ENCODE assay signal across 18 cellular contexts in genomic region chr10:79097021-79097695, GRCh38. TPM values are rescaled to one million over a fixed set of nuclear protein-coding genes. Genes with fewer than 3 reads are reported as not detected.
DNase-seq lines count a peak whose midpoint lies in the region; ATAC-seq, FAIRE-seq and TF ChIP-seq lines count a peak whose summit lies in the region.
"Had no signal": no experiment of that assay in that cellular context is flagged by ENCODE, and none has a peak within 500 bp of the region (broad histone marks: within the 10 kb centered on the region; RNA-seq: fewer than 3 reads in every experiment).

No MANE protein-coding gene starts in this region.

- no peak for FAIRE-seq in small intestine (lab: Jason Lieb, UNC)
- FAIRE-seq: bronchial epithelial cell, RCC 7860 had no signal

- peaks cover 99% of the 10 kb centered on the region for H4K20me1 ChIP-seq in SK-N-SH (ENCODE audit: insufficient read depth)

- H3K4me2 ChIP-seq in SK-N-SH: no peak overlapping the region

- TF ChIP-seq RAD21 in SK-N-SH (IDR thresholded peaks at IDR 0.05; ENCODE audit: low read length) (no peak), liver (IDR thresholded peaks at IDR 0.05) (peak in 1 of 2 donors; percentile 45)

- H3F3A ChIP-seq in SK-N-SH (replicated peaks; ENCODE audit: insufficient read depth): no peaks in the 10 kb centered on the region

- CTCF ChIA-PET in SK-N-SH (lab: Yijun Ruan, JAX): interaction anchor here (1.2 to 1.5 kb wide), 3 partner anchors 22 to 98 kb away, joined by 3 to 11 read pairs (median 4); no protein-coding TSS in a partner anchor

- no peak overlapping the region for H3K9ac ChIP-seq in SK-N-SH
- no peak overlapping the region for H3K9ac ChIP-seq in liver (ENCODE audit: low read depth in 1 of 2, low read length in 2 of 2)
- H3K9ac ChIP-seq: parathyroid adenoma had no signal

- 78% methylated on average over 7 of the region's 10 CpGs for WGBS in SK-N-SH (ENCODE audit: low lambda C conversion rate)
- WGBS in liver: 55% methylated on average over 10 of the region's 10 CpGs
- 67% methylated on average over 9 of the region's 10 CpGs for WGBS in suprapubic skin
- 48 to 56% (median 55%) methylated on average over 10 of the region's 10 CpGs for WGBS in small intestine, 3 donors

- TF ChIP-seq CTCF in SK-N-SH (IDR thresholded peaks at IDR 0.05) (no peak), brain (conservative IDR thresholded peaks at IDR 0.05) (no peak), liver (IDR thresholded peaks at IDR 0.05; ENCODE audit: low read depth, low read length, missing input control) (no peak), suprapubic skin (IDR thresholded peaks at IDR 0.05) (no peak), tibial artery (IDR thresholded peaks at IDR 0.05) (no peak)

- H3K27me3 ChIP-seq in SK-N-SH (ENCODE audit: insufficient read depth) (no peaks in the 10 kb centered on the region), liver (ENCODE audit: control insufficient read depth in 4 of 4, insufficient read depth in 4 of 4, low read length in 3 of 4) (no peaks in the 10 kb centered on the region), suprapubic skin (no peaks in the 10 kb centered on the region), tibial artery (no peaks in the 10 kb centered on the region), small intestine (ENCODE audit: control insufficient read depth in 2 of 2, insufficient read depth in 2 of 2, low read length in 2 of 2) (no peaks in the 10 kb centered on the region)

- peak overlapping the region; percentile 70 to 97 (median 88) for H3K27ac Mint-ChIP-seq in brain
- H3K27ac Mint-ChIP-seq: T-helper 1 cell treated with Interleukin-12 subunit alpha and Interleukin-12 subunit beta and Interleukin-4 antibody, amounts not matched to agents 30 μg/mL and 1 μg/mL, for 36 hours had no signal

- intact Hi-C loops in tibial artery (cut with DNase I; ENCODE audit: low total_unique reads): no loop called here

- no peaks in the 10 kb centered on the region for H3K9me2 ChIP-seq in SK-N-SH

- H3K4me3 ChIP-seq in SK-N-SH (ENCODE audit: low read depth in 2 of 2, low read length in 1 of 2): no peak overlapping the region
- no peak overlapping the region for H3K4me3 ChIP-seq in liver (ENCODE audit: low read depth in 1 of 3, low read length in 3 of 3)
- no peak overlapping the region for H3K4me3 ChIP-seq in suprapubic skin
- no peak overlapping the region for H3K4me3 ChIP-seq in tibial artery
- no peak overlapping the region for H3K4me3 ChIP-seq in small intestine (ENCODE audit: low read depth in 1 of 2, low read length in 2 of 2)

- peak overlapping the region in 2 of 5 experiments; percentile 2 to 12 for H3K4me3 Mint-ChIP-seq in brain
- H3K4me3 Mint-ChIP-seq: T-helper 1 cell treated with Interleukin-12 subunit alpha and Interleukin-12 subunit beta and Interleukin-4 antibody, amounts not matched to agents 30 μg/mL and 1 μg/mL, for 36 hours had no signal

- H3K36me3 Mint-ChIP-seq in brain: peaks cover 17% of the 10 kb centered on the region
- H3K36me3 Mint-ChIP-seq: CD4-positive, alpha-beta memory T cell had no signal

- H2AFZ ChIP-seq in SK-N-SH (ENCODE audit: low read depth): no peak overlapping the region
- H2AFZ ChIP-seq: parathyroid adenoma had no signal

- peaks cover 3% of the 10 kb centered on the region for H3K27me3 Mint-ChIP-seq in brain
- H3K27me3 Mint-ChIP-seq: CD4-positive, alpha-beta memory T cell had no signal

- ATAC-seq in SK-N-SH treated with all-trans-retinoic acid at 6 μM for 48 hours: no peak

- H3K36me3 ChIP-seq in SK-N-SH (replicated peaks in 1 of 2; ENCODE audit: control insufficient read depth in 1 of 2, insufficient read depth in 2 of 2, low read length in 1 of 2) (peaks cover 0 to 5% of the 10 kb centered on the region in 2 experiments), liver (ENCODE audit: control insufficient read depth in 4 of 4, insufficient read depth in 3 of 4, low read depth in 1 of 4, low read length in 3 of 4) (no peaks in the 10 kb centered on the region), suprapubic skin (no peaks in the 10 kb centered on the region), tibial artery (no peaks in the 10 kb centered on the region), small intestine (ENCODE audit: control insufficient read depth in 2 of 2, insufficient read depth in 2 of 2, low read length in 2 of 2) (no peaks in the 10 kb centered on the region)

- H3K27ac ChIP-seq in SK-N-SH (ENCODE audit: low read depth in 2 of 2, low read length in 1 of 2) (peak overlapping the region in 1 of 2 experiments; percentile 69; a peak in 1 of 4 replicates), liver (ENCODE audit: low read depth in 1 of 2, low read length in 2 of 2) (peak overlapping the region; percentile 42 to 76), suprapubic skin (peak overlapping the region; percentile 45), tibial artery (no peak overlapping the region), small intestine (ENCODE audit: low read depth in 1 of 2, low read length in 1 of 2) (no peak overlapping the region)
- H3K27ac ChIP-seq: parathyroid adenoma had no signal

- no peak for TF ChIP-seq POLR2A in suprapubic skin (IDR thresholded peaks at IDR 0.05)

- H3K79me2 ChIP-seq in SK-N-SH (ENCODE audit: insufficient read depth): peaks cover 100% of the 10 kb centered on the region

- H3K4me1 ChIP-seq in SK-N-SH (ENCODE audit: control insufficient read depth in 1 of 2, insufficient read depth in 2 of 2, low read depth in 1 of 2, low read length in 1 of 2) (peaks cover 2 to 88% of the 10 kb centered on the region in 2 experiments; a peak in 3 of 4 replicates), liver (ENCODE audit: control insufficient read depth in 4 of 4, insufficient read depth in 4 of 4, low read length in 3 of 4) (peaks cover 27 to 67% (median 58%) of the 10 kb centered on the region in 4 donors), suprapubic skin (peaks cover 98% of the 10 kb centered on the region), tibial artery (peaks cover 4 to 96% (median 65%) of the 10 kb centered on the region in 4 donors), small intestine (ENCODE audit: control insufficient read depth in 2 of 2, insufficient read depth in 1 of 2, low read depth in 1 of 2, low read length in 1 of 2) (peaks cover 8 to 24% of the 10 kb centered on the region in 2 donors)

- TF ChIP-seq EP300 in SK-N-SH (IDR thresholded peaks at IDR 0.05; ENCODE audit: borderline replicate concordance in 1 of 2, low read depth in 1 of 2, low read length in 1 of 2): no peak
- no peak for TF ChIP-seq EP300 in suprapubic skin (IDR thresholded peaks at IDR 0.05)

- H3K9me3 ChIP-seq in SK-N-SH: no peaks in the 10 kb centered on the region
- no peaks in the 10 kb centered on the region for H3K9me3 ChIP-seq in liver (ENCODE audit: control insufficient read depth in 4 of 4, low read length in 3 of 4)
- H3K9me3 ChIP-seq in suprapubic skin: no peaks in the 10 kb centered on the region
- no peaks in the 10 kb centered on the region for H3K9me3 ChIP-seq in tibial artery
- no peaks in the 10 kb centered on the region for H3K9me3 ChIP-seq in small intestine (ENCODE audit: control insufficient read depth, low read depth)

- H3K4me1 Mint-ChIP-seq in brain: peaks cover 97% of the 10 kb centered on the region

- POLR2A ChIA-PET in SK-N-SH (lab: Yijun Ruan, JAX): interaction anchor here (1.1 kb wide), 1 partner anchor 9 kb away, joined by 4 read pairs; no protein-coding TSS in a partner anchor

- DNase-seq in SK-N-SH (peak; percentile 67), suprapubic skin (ENCODE audit: low spot score in 2 of 2) (no peak), tibial artery (no peak), small intestine (no peak)
- no peak for DNase-seq in activated CD4-positive, alpha-beta T cell treated with anti-CD3 and anti-CD28 coated beads, Interleukin-2, amount 50 U/mL, for 4 hours
- DNase-seq: activated CD4-positive, CD25-positive, alpha-beta regulatory T cell treated with anti-CD3 and anti-CD28 coated beads, Interleukin-2, amount 50 U/mL, for 72 hours; activated naive CD4-positive, alpha-beta T cell treated with anti-CD3 and anti-CD28 coated beads, Interleukin-2, amount 50 U/mL, for 16 hours; CD4-positive, alpha-beta memory T cell; effector CD4-positive, alpha-beta T cell; NCI-H187 treated with DMSO at 0.1 percent for 48 hours; NCI-H510A treated with DMSO at 0.1 percent for 48 hours had no signal

- H3K9me3 Mint-ChIP-seq in brain: no peaks in the 10 kb centered on the region
- H3K9me3 Mint-ChIP-seq: CD4-positive, alpha-beta memory T cell; T-helper 1 cell treated with Interleukin-12 subunit alpha and Interleukin-12 subunit beta and Interleukin-4 antibody, amounts not matched to agents 30 μg/mL and 1 μg/mL, for 36 hours had no signal

TF ChIP-seq in SK-N-SH, 30 proteins besides CTCF, POLR2A, EP300 and RAD21 (continues in another document):
- no peak for TF ChIP-seq JUND (IDR thresholded peaks at IDR 0.05)

TF ChIP-seq in SK-N-SH treated with all-trans-retinoic acid at 6 μM for 48 hours, 23 proteins besides CTCF, POLR2A, EP300 and RAD21 (continues in another document):
- no peak for TF ChIP-seq ESRRG (CRISPR knock-in tag; IDR thresholded peaks at IDR 0.05)
- no peak for TF ChIP-seq ARNTL (CRISPR knock-in tag; IDR thresholded peaks at IDR 0.05; ENCODE audit: borderline replicate concordance, low read depth)
- no peak for TF ChIP-seq SNAI2 (CRISPR knock-in tag; IDR thresholded peaks at IDR 0.05)
- TF ChIP-seq CSDC2 (CRISPR knock-in tag; IDR thresholded peaks at IDR 0.05): no peak
- TF ChIP-seq RARB (CRISPR knock-in tag; IDR thresholded peaks at IDR 0.05): no peak
- no peak for TF ChIP-seq ZNF565 (CRISPR knock-in tag; conservative IDR thresholded peaks at IDR 0.05; ENCODE audit: low read depth)
- TF ChIP-seq TOX (CRISPR knock-in tag; IDR thresholded peaks at IDR 0.05; ENCODE audit: borderline replicate concordance): no peak
- TF ChIP-seq ZNF8 (CRISPR knock-in tag; IDR thresholded peaks at IDR 0.05): no peak

TF ChIP-seq in liver, 16 proteins besides CTCF, POLR2A, EP300 and RAD21 (continues in another document):
- peak; percentile 65 for TF ChIP-seq SP1 (IDR thresholded peaks at IDR 0.05)
- TF ChIP-seq MAX (IDR thresholded peaks at IDR 0.05): peak; percentile 44
- peak; percentile 69 to 75 for TF ChIP-seq HNF4A (conservative IDR thresholded peaks at IDR 0.05)
- no peak for TF ChIP-seq YY1 (IDR thresholded peaks at IDR 0.05)
- TF ChIP-seq JUND (IDR thresholded peaks at IDR 0.05): peak in 1 of 2 donors; percentile 56
- TF ChIP-seq HNF4G (IDR thresholded peaks at IDR 0.05): no peak
- TF ChIP-seq RXRA (IDR thresholded peaks at IDR 0.05): peak; percentile 66 to 83
- TF ChIP-seq NR2F2 (IDR thresholded peaks at IDR 0.05): peak; percentile 70

RNA-seq across cellular contexts. Expression of gene ZMIZ1, which starts 28.4 kb away (rescaled TPM):
- polyA plus RNA-seq in SK-N-SH (2012; rRNA removed): 6.6 and 23.5 TPM in 2 replicates
- polyA plus RNA-seq in SK-N-SH (2012; cell fraction: cytosol; rRNA removed): 13.6 and 23.5 TPM in 2 replicates
- 39.0 and 44.8 TPM in 2 replicates for polyA plus RNA-seq in SK-N-SH (2012; cell fraction: nucleus; rRNA removed)
- 90.5 TPM for polyA plus RNA-seq in brain (ENCODE audit: insufficient read depth, low read depth, low replicate concordance)
- total RNA-seq in liver: 10 to 100 TPM; 11.2 to 19.1 TPM
- polyA plus RNA-seq in liver: 1 to 10 TPM; 3.9 to 8.4 TPM
- 100 to 1,000 TPM in 1 of 4 donors, 10 to 100 TPM in 3; 71.9 to 104 (median 79.5) TPM for total RNA-seq in suprapubic skin
- 10 to 100 TPM; 15.1 to 23.0 (median 16.8) TPM for polyA plus RNA-seq in small intestine

Comparison
In these comparisons a context has a peak if more than half of its experiments do, and no peak if none do; other contexts are left out.
1. H3K27ac ChIP-seq: peak in liver (2 of 2) and suprapubic skin (single experiment); none in tibial artery (0 of 2) and small intestine (0 of 2).